Comparison of ENCODE assay signal across 21 cellular contexts in genomic region chr16:2527784-2528100, GRCh38. TPM values are rescaled to one million over a fixed set of nuclear protein-coding genes. Genes with fewer than 3 reads are reported as not detected.
"Had no signal": no experiment of that assay in that cellular context is flagged by ENCODE, and none has a peak within 500 bp of the region (broad histone marks: within the 10 kb centered on the region; RNA-seq: fewer than 3 reads in every experiment).

No MANE protein-coding gene starts in this region.

- DNase-seq: cerebellar nuclear complex; effector memory CD8-positive, alpha-beta T cell; gastrocnemius medialis; islet precursor cell; psoas muscle; retina; small intestine; stimulated activated CD4-positive, alpha-beta T cell treated with anti-CD3 and anti-CD28 coated beads, Interleukin-4, amount 100 ng/mL, for 1 hour; stimulated activated CD8-positive, alpha-beta memory T cell treated with anti-CD3 and anti-CD28 coated beads, Interleukin-4, amount 100 ng/mL, for 48 hours; stimulated activated naive CD8-positive, alpha-beta T cell treated with anti-CD3 and anti-CD28 coated beads, Interleukin-15, Interleukin-2, amounts not matched to agents 100 U/mL and 50 U/mL, for 24 hours; tibial artery had no signal

- H3K4me3 ChIP-seq: esophagus muscularis mucosa, gastrocnemius medialis, neural progenitor cell, psoas muscle, suprapubic skin, tibial artery, upper lobe of left lung, vagina had no signal

- H3K27ac ChIP-seq: epithelial cell of prostate, esophagus muscularis mucosa, gastrocnemius medialis, neural progenitor cell, psoas muscle, suprapubic skin, tibial artery, vagina had no signal

- ATAC-seq: effector memory CD8-positive, alpha-beta T cell; gastrocnemius medialis; natural killer cell treated with Interleukin-12 subunit alpha and Interleukin-12 subunit beta and Interleukin-15 and Interleukin-18, amount 100 ng/mL, for 72 hours; psoas muscle; stimulated activated effector memory CD8-positive, alpha-beta T cell treated with anti-CD3 and anti-CD28 coated beads, Interleukin-12 subunit alpha, Interleukin-12 subunit beta, amount 100 ng/mL, for 72 hours; stimulated activated naive CD8-positive, alpha-beta T cell treated with anti-CD3 and anti-CD28 coated beads, Interleukin-15, Interleukin-2, amounts not matched to agents 100 U/mL and 50 U/mL, for 24 hours had no signal

- H3K27me3 ChIP-seq: esophagus muscularis mucosa, gastrocnemius medialis, suprapubic skin, tibial artery, upper lobe of left lung, vagina had no signal

- H3K36me3 ChIP-seq: neural progenitor cell had no signal

- H3K9me3 ChIP-seq: esophagus muscularis mucosa, gastrocnemius medialis, psoas muscle, suprapubic skin, tibial artery, upper lobe of left lung, vagina had no signal

- H3K4me1 ChIP-seq: neural progenitor cell had no signal

RNA-seq across cellular contexts. Expression of gene CEMP1, which starts 3.5 kb away (rescaled TPM):
- total RNA-seq: esophagus muscularis mucosa; fibroblast of villous mesenchyme; gastrocnemius medialis; natural killer cell treated with Interleukin-12 subunit alpha and Interleukin-12 subunit beta and Interleukin-15 and Interleukin-18, amount 100 ng/mL, for 72 hours; omental fat pad; vagina had no signal
